Comparison of ENCODE assay signal across 11 cellular contexts in genomic region chr1:112393634-112393976, GRCh38. TPM values are rescaled to one million over a fixed set of nuclear protein-coding genes. Genes with fewer than 3 reads are reported as not detected.
A peak's percentile ranks its signal among the peaks of the same experiment; 100 is the strongest.
DNase-seq lines count a peak whose midpoint lies in the region; ATAC-seq, FAIRE-seq and TF ChIP-seq lines count a peak whose summit lies in the region.
"Had no signal": no experiment of that assay in that cellular context is flagged by ENCODE, and none has a peak within 500 bp of the region (broad histone marks: within the 10 kb centered on the region; RNA-seq: fewer than 3 reads in every experiment).

No MANE protein-coding gene starts in this region.

- H3K27ac ChIP-seq in GM12878 (ENCODE audit: control insufficient read depth, insufficient read depth) (peak overlapping the region; percentile 63), small intestine (ENCODE audit: low read depth in 1 of 2, low read length in 1 of 2) (peak overlapping the region; percentile 91 to 93)

- no peaks in the 10 kb centered on the region for H4K20me1 ChIP-seq in GM12878 (ENCODE audit: control insufficient read depth, insufficient read depth)

- TF ChIP-seq RAD21 in GM12878 (IDR thresholded peaks at IDR 0.05; ENCODE audit: insufficient read depth, low read depth, low read length): no peak

- no peak for ATAC-seq in GM12878
- ATAC-seq in left ventricle myocardium superior: peak; percentile 35

- H3K36me3 ChIP-seq in ES-I3 (ENCODE audit: insufficient read depth, low read length) (no peaks in the 10 kb centered on the region), GM12878 (ENCODE audit: control insufficient read depth in 2 of 2, insufficient read depth in 2 of 2, low read length in 1 of 2) (no peaks in the 10 kb centered on the region), small intestine (ENCODE audit: control insufficient read depth in 2 of 2, insufficient read depth in 2 of 2, low read length in 2 of 2) (no peaks in the 10 kb centered on the region)

- FAIRE-seq in GM12878 (lab: Jason Lieb, UNC) (no peak), small intestine (lab: Jason Lieb, UNC) (no peak), D721Med (lab: Jason Lieb, UNC) (no peak)

- no TSS peak for BruUV-seq in GM12878 (replicated peaks; lab: Mats Ljungman, UMichigan)

- no peaks in the 10 kb centered on the region for H3K9me3 ChIP-seq in ES-I3 (ENCODE audit: control insufficient read depth, insufficient read depth, low read length)
- no peaks in the 10 kb centered on the region for H3K9me3 ChIP-seq in GM12878 (replicated peaks; ENCODE audit: control insufficient read depth, insufficient read depth, low read length)
- H3K9me3 ChIP-seq in small intestine (ENCODE audit: control insufficient read depth, low read depth): no peaks in the 10 kb centered on the region

- peak overlapping the region; percentile 41 for H2AFZ ChIP-seq in GM12878 (ENCODE audit: control insufficient read depth, low read depth, low read length)

- TF ChIP-seq CTCF in GM12878 (IDR thresholded peaks at IDR 0.05 in 2 of 3, conservative IDR thresholded peaks at IDR 0.05 in 1 of 3; ENCODE audit: control insufficient read depth in 2 of 3, extremely low read depth in 1 of 3, insufficient read depth in 1 of 3, low read depth in 3 of 3, low read length in 3 of 3) (no peak), D721Med (IDR thresholded peaks at IDR 0.05; ENCODE audit: insufficient read depth, missing control alignments) (no peak)

- CTCF ChIA-PET in GM12878 (lab: Yijun Ruan, JAX): interaction anchor here (0.6 to 14.4 kb wide), 18 partner anchors 11 to 323 kb away, joined by 3 to 330 read pairs (median 6); partner anchors contain the start of genes CAPZA1, PPM1J, RHOC and ST7L

- peak overlapping the region; percentile 28; the same call in 1 of the 2 replicates for H3K9ac ChIP-seq in ES-I3 (ENCODE audit: low read depth, low read length)
- peak overlapping the region; percentile 35; the same call in 1 of the 2 replicates for H3K9ac ChIP-seq in GM12878 (ENCODE audit: control insufficient read depth, insufficient read depth, low read length)

- H3K4me2 ChIP-seq in GM12878 (ENCODE audit: control insufficient read depth, insufficient read depth): peak overlapping the region; percentile 87

- no peak for TF ChIP-seq EP300 in GM12878 (IDR thresholded peaks at IDR 0.05; ENCODE audit: borderline replicate concordance in 1 of 2, control insufficient read depth in 1 of 2, low read depth in 2 of 2, low read length in 2 of 2)

- no peak for TF ChIP-seq POLR2A in GM12878 (IDR thresholded peaks at IDR 0.05; ENCODE audit: low read depth, low read length)

- SMC1A ChIA-PET in GM12878 (lab: Charles Lee; ENCODE audit: uncharacterized antibody, unreplicated experiment): interaction anchor here (0.6 to 6.9 kb wide), 21 partner anchors 10 to 322 kb away, joined by 3 to 80 read pairs (median 4); partner anchors contain the start of genes PPM1J, ST7L and WNT2B

- H3K27me3 ChIP-seq in GM12878 (replicated peaks in 1 of 2; ENCODE audit: control insufficient read depth in 2 of 2, insufficient read depth in 2 of 2, low read length in 1 of 2) (no peaks in the 10 kb centered on the region), small intestine (ENCODE audit: control insufficient read depth in 2 of 2, insufficient read depth in 2 of 2, low read length in 2 of 2) (no peaks in the 10 kb centered on the region)

- in situ Hi-C loops in GM12878 (cut with MboI): loop anchor here (5.0 kb wide), 2 partner anchors 314 to 414 kb away; partner anchors contain the start of gene RHOC

- POLR2A ChIA-PET in GM12878 (lab: Charles Lee): interaction anchor here (0.9 to 3.2 kb wide), 5 partner anchors 68 to 322 kb away, joined by 3 to 22 read pairs (median 4); partner anchors contain the start of genes CAPZA1, PPM1J and ST7L

- 26% methylated on average over 3 of the region's 3 CpGs for WGBS in GM12878 (ENCODE audit: insufficient coverage, insufficient replicate concordance, low lambda C conversion rate, missing lambda C conversion rate)
- 63 to 76% (median 68%) methylated on average over 3 of the region's 3 CpGs for WGBS in small intestine, 3 donors

- peaks cover 38% of the 10 kb centered on the region for H3K4me1 ChIP-seq in ES-I3 (ENCODE audit: insufficient read depth, low read length)
- H3K4me1 ChIP-seq in GM12878 (ENCODE audit: control insufficient read depth, insufficient read depth, low read length): peaks cover 18% of the 10 kb centered on the region
- H3K4me1 ChIP-seq in small intestine (ENCODE audit: control insufficient read depth in 2 of 2, insufficient read depth in 1 of 2, low read depth in 1 of 2, low read length in 1 of 2): peaks cover 3% of the 10 kb centered on the region in 2 donors

- H3K79me2 ChIP-seq in GM12878 (ENCODE audit: control insufficient read depth, insufficient read depth, low read length): peaks cover 24% of the 10 kb centered on the region

- no peak for DNase-seq in GM12878 (ENCODE audit: low read depth, low spot score)
- DNase-seq in left ventricle myocardium superior: peak; percentile 34
- DNase-seq in small intestine: no peak
- no peak for DNase-seq in NCI-H524 (lab: John Stamatoyannopoulos, UW)
- DNase-seq in D721Med (ENCODE audit: insufficient read length, low spot score): no peak
- no peak for DNase-seq in activated CD8-positive, alpha-beta memory T cell treated with anti-CD3 and anti-CD28 coated beads, Interleukin-2, amount 50 U/mL, for 4 hours
- DNase-seq in SKM-1 treated with dmso at 0.1 percent for 144 hours (lab: John Stamatoyannopoulos, UW; ENCODE audit: unreplicated experiment): no peak
- DNase-seq: activated CD4-positive, alpha-beta T cell treated with anti-CD3 and anti-CD28 coated beads, Interleukin-2, amount 10 ng/mL, durations not matched to agents 7 days and 5 days; effector memory CD4-positive, alpha-beta T cell; NK-92 treated with Interleukin-12 subunit alpha and Interleukin-12 subunit beta, amount 100 ng/mL, for 24 hours had no signal

- intact Hi-C loops in GM12878 (cut with micrococcal nuclease; ENCODE audit: unreplicated experiment): no loop called here
- intact Hi-C loops in left ventricle myocardium superior (cut with micrococcal nuclease): loop anchor here (10.0 kb wide), 1 partner anchor 311 kb away; the partner anchor contains the start of gene RHOC

- RAD21 ChIA-PET in GM12878 (lab: Charles Lee; ENCODE audit: unreplicated experiment): interaction anchor here (0.7 to 5.2 kb wide), 16 partner anchors 69 to 679 kb away, joined by 3 to 46 read pairs (median 12); partner anchors contain the start of genes CAPZA1, LRIG2, PPM1J and RHOC

- H3K4me3 ChIP-seq in GM12878 (no peak overlapping the region), small intestine (ENCODE audit: low read depth in 1 of 2, low read length in 2 of 2) (no peak overlapping the region)

TF ChIP-seq in GM12878, 131 proteins besides CTCF, POLR2A, EP300 and RAD21:
- TF ChIP-seq HDGF (IDR thresholded peaks at IDR 0.05) (0 out of 2 replicates have a peak, but pooled peaks have one; percentile 40), CBX3 (IDR thresholded peaks at IDR 0.05; ENCODE audit: borderline replicate concordance, low read depth) (no peak)

RNA-seq across cellular contexts. Expression of gene CTTNBP2NL, which starts 2.4 kb away (rescaled TPM):
- total RNA-seq in GM12878 (2013; cell fraction: nucleolus; rRNA removed): 40.8 and 44.3 TPM in 2 replicates
- total RNA-seq in GM12878 (2014; rRNA removed) (3.8 and 4.9 TPM in 2 replicates), GM12878 (2014; rRNA removed; fragmentation: Illumina TruSeq; extraction: Trizol) (5.6 and 6.0 TPM in 2 replicates), GM12878 (2021) (10.7 and 11.3 TPM in 2 replicates), left ventricle myocardium superior (12.6 TPM)
- polyA plus RNA-seq in GM12878 (2011; ENCODE audit: low read depth): 1.3 TPM
- polyA plus RNA-seq in GM12878 (2011; rRNA removed) (10.5 and 14.0 TPM in 2 replicates), GM12878 (2014; fragmentation: Illumina TruSeq; extraction: Trizol) (5.3 and 6.7 TPM in 2 replicates), GM12878 (2014; fragmentation: Nextera tagmentation; extraction: Ambion mirVana) (1 to 10 TPM; 2.1 to 5.7 TPM), GM12878 (2014; rRNA removed) (3.1 and 3.8 TPM in 2 replicates), GM12878 (2016; fragmentation: Nextera tagmentation; extraction: Ambion mirVana) (1 to 10 TPM; 5.5 to 6.7 TPM), small intestine (1 to 10 TPM; 3.8 to 8.9 (median 4.2) TPM)
- polyA plus RNA-seq in GM12878 (2011; cell fraction: cytosol; rRNA removed): 5.5 and 6.0 TPM in 2 replicates
- polyA plus RNA-seq in GM12878 (2011; cell fraction: nucleus; rRNA removed): 8.7 and 9.3 TPM in 2 replicates
- polyA plus RNA-seq in GM12878 (2012): 1.3 and 2.4 TPM in 2 replicates
- polyA minus RNA-seq in GM12878 (2011; rRNA and poly(A)+ RNA removed): 24.1 and 27.1 TPM in 2 replicates
- polyA minus RNA-seq in GM12878 (2011; cell fraction: cytosol; rRNA and poly(A)+ RNA removed): 5.7 and 8.7 TPM in 2 replicates
- 16.0 and 23.5 TPM in 2 replicates for polyA minus RNA-seq in GM12878 (2011; cell fraction: nucleus; rRNA and poly(A)+ RNA removed)
